Comparison of ENCODE assay signal across 8 cellular contexts in genomic region chr18:21741511-21742322, GRCh38. TPM values are rescaled to one million over a fixed set of nuclear protein-coding genes. Genes with fewer than 3 reads are reported as not detected.
DNase-seq lines count a peak whose midpoint lies in the region; ATAC-seq and TF ChIP-seq lines count a peak whose summit lies in the region.

No MANE protein-coding gene starts in this region.

- H3K9me3 Mint-ChIP-seq in CD8-positive, alpha-beta T cell = peaks cover 1% of the 10 kb centered on the region
- H3K9me3 Mint-ChIP-seq in chondrocyte (ENCODE audit: low read depth) = peaks cover 15% of the 10 kb centered on the region

- CTCF ChIA-PET in CD8-positive, alpha-beta T cell (lab: Charles Lee) = interaction anchor here (2.1 kb wide), 1 partner anchor 141 kb away, joined by 8 read pairs; the partner anchor contains the start of gene ESCO1

- peak in 4 of 7 experiments; percentile 27 to 50 (median 36) for DNase-seq in CD8-positive, alpha-beta T cell
- DNase-seq in T-helper 17 cell (no peak), chondrocyte (ENCODE audit: low spot score) (no peak), lower leg skin (ENCODE audit: low spot score in 2 of 2) (peak; percentile 22 to 90), NOMO-1 treated with dmso at 0.1 percent for 144 hours (lab: John Stamatoyannopoulos, UW; ENCODE audit: unreplicated experiment) (no peak)
- peak; percentile 21 for DNase-seq in stimulated activated CD8-positive, alpha-beta memory T cell treated with anti-CD3 and anti-CD28 coated beads, Interleukin-4, amount 100 ng/mL, for 24 hours (ENCODE audit: low read depth)

- POLR2A ChIA-PET in CD8-positive, alpha-beta T cell (lab: Charles Lee) = interaction anchor here (1.0 to 3.8 kb wide), 6 partner anchors 7 to 141 kb away, joined by 3 to 33 read pairs (median 10); partner anchors contain the start of genes ABHD3, ESCO1 and SNRPD1

- no peak for TF ChIP-seq CTCF in CD8-positive, alpha-beta T cell (IDR thresholded peaks at IDR 0.05)
- TF ChIP-seq CTCF in chondrocyte (IDR thresholded peaks at IDR 0.05) (peak; percentile 50), lower leg skin (IDR thresholded peaks at IDR 0.05) (no peak)

- TF ChIP-seq POLR2A in lower leg skin (IDR thresholded peaks at IDR 0.05) = no peak

- H3K4me1 Mint-ChIP-seq in CD8-positive, alpha-beta T cell (ENCODE audit: low read depth) = peaks cover 44% of the 10 kb centered on the region
- peaks cover 38% of the 10 kb centered on the region for H3K4me1 Mint-ChIP-seq in T-helper 17 cell
- H3K4me1 Mint-ChIP-seq in chondrocyte (ENCODE audit: low read depth) = peaks cover 45% of the 10 kb centered on the region

- peak overlapping the region; percentile 75 for H3K27ac Mint-ChIP-seq in CD8-positive, alpha-beta T cell
- H3K27ac Mint-ChIP-seq in T-helper 17 cell (peak overlapping the region; percentile 90), chondrocyte (ENCODE audit: unreplicated experiment) (peak overlapping the region; percentile 81)

- no peaks in the 10 kb centered on the region for H3K27me3 Mint-ChIP-seq in CD8-positive, alpha-beta T cell (ENCODE audit: low read depth)
- H3K27me3 Mint-ChIP-seq in T-helper 17 cell (no peaks in the 10 kb centered on the region), chondrocyte (ENCODE audit: low read depth) (no peaks in the 10 kb centered on the region)

- H3K9me3 ChIP-seq in CD8-positive, alpha-beta T cell (ENCODE audit: low read length) = no peaks in the 10 kb centered on the region
- H3K9me3 ChIP-seq in T-helper 17 cell (ENCODE audit: control insufficient read depth, low read length, poor library complexity, severe bottlenecking) = no peaks in the 10 kb centered on the region

- H3K4me3 ChIP-seq in CD8-positive, alpha-beta T cell (ENCODE audit: low read depth, low read length) = peak overlapping the region; percentile 93
- H3K4me3 ChIP-seq in lower leg skin (ENCODE audit: low read depth, poor library complexity, severe bottlenecking) = peak overlapping the region; percentile 93

- ATAC-seq in CD8-positive, alpha-beta T cell = peak; percentile 2
- ATAC-seq in GM19372 (IDR thresholded peaks at IDR 0.05; ENCODE audit: low read depth, unreplicated experiment) = peak; percentile 5
- peak; percentile 19 for ATAC-seq in HG03521 (IDR thresholded peaks at IDR 0.05; ENCODE audit: unreplicated experiment)
- ATAC-seq in T-helper 17 cell = no peak

- H3K27me3 ChIP-seq in CD8-positive, alpha-beta T cell (ENCODE audit: insufficient read depth, low read length) = no peaks in the 10 kb centered on the region

- peaks cover 5% of the 10 kb centered on the region for H3K36me3 Mint-ChIP-seq in CD8-positive, alpha-beta T cell
- H3K36me3 Mint-ChIP-seq in T-helper 17 cell (ENCODE audit: low read depth) (no peaks in the 10 kb centered on the region), chondrocyte (ENCODE audit: low read depth) (peaks cover 3% of the 10 kb centered on the region)

- peaks cover 20% of the 10 kb centered on the region for H3K4me1 ChIP-seq in CD8-positive, alpha-beta T cell (ENCODE audit: insufficient read depth, low read length)

- H3K36me3 ChIP-seq in CD8-positive, alpha-beta T cell (ENCODE audit: insufficient read depth, low read length) = no peaks in the 10 kb centered on the region

- H3K27ac ChIP-seq in CD8-positive, alpha-beta T cell (ENCODE audit: low read depth, low read length) = no peak overlapping the region

- H3K4me3 Mint-ChIP-seq in CD8-positive, alpha-beta T cell = peak overlapping the region; percentile 84
- H3K4me3 Mint-ChIP-seq in T-helper 17 cell (peak overlapping the region; percentile 84), chondrocyte (ENCODE audit: unreplicated experiment) (peak overlapping the region; percentile 81)

- intact Hi-C loops in CD8-positive, alpha-beta T cell (cut with DNase I, micrococcal nuclease) = loop anchor here (1.0 to 10.0 kb wide), 5 partner anchors 37 to 1846 kb away; partner anchors contain the start of genes ABHD3 (in 1 of the 2), ESCO1 (in 1 of the 2), NPC1 (in 1 of the 2) and ROCK1 (in 1 of the 2)
- intact Hi-C loops in lower leg skin (cut with DNase I; ENCODE audit: low total_unique reads) = no loop called here

- 1 to 2% methylated on average over 26 to 28 of the region's 60 CpGs for WGBS in lower leg skin, 2 donors

RNA-seq across cellular contexts. Expression of gene MIB1, which starts 1.1 kb away (rescaled TPM):
- 1 to 10 TPM; 8.7 to 8.9 TPM for total RNA-seq in CD8-positive, alpha-beta T cell
- total RNA-seq in T-helper 17 cell = 10 to 100 TPM; 39.0 to 45.1 TPM
- total RNA-seq in chondrocyte = 68.0 to 75.4 TPM (median 70.2 TPM) in 3 replicates
- 10 to 100 TPM; 17.9 to 25.3 (median 21.1) TPM for total RNA-seq in lower leg skin

RNA-seq across cellular contexts. Expression of gene ABHD3, which starts 37.1 kb away (rescaled TPM):
- total RNA-seq in CD8-positive, alpha-beta T cell = 10 to 100 TPM; 28.9 to 34.3 TPM
- total RNA-seq in T-helper 17 cell (10 to 100 TPM; 38.6 to 39.3 TPM), chondrocyte (3.7 to 6.8 TPM (median 4.3 TPM) in 3 replicates), lower leg skin (1 to 10 TPM; 4.9 to 9.5 (median 5.1) TPM)

Comparison
In these comparisons a context has a peak if more than half of its experiments do, and no peak if none do; other contexts are left out.
1. DNase-seq: peak in CD8-positive, alpha-beta T cell (4 of 7), lower leg skin (2 of 2) and stimulated activated CD8-positive, alpha-beta memory T cell treated with anti-CD3 and anti-CD28 coated beads, Interleukin-4, amount 100 ng/mL, for 24 hours (single experiment); none in T-helper 17 cell (0 of 3), chondrocyte (single experiment) and NOMO-1 treated with dmso at 0.1 percent for 144 hours (single experiment).
2. Peak in every context shown above with its lines, with median percentiles within 50 percentile points of each other: H3K27ac Mint-ChIP-seq and H3K4me3 Mint-ChIP-seq.